In the genomic region with DNA sequence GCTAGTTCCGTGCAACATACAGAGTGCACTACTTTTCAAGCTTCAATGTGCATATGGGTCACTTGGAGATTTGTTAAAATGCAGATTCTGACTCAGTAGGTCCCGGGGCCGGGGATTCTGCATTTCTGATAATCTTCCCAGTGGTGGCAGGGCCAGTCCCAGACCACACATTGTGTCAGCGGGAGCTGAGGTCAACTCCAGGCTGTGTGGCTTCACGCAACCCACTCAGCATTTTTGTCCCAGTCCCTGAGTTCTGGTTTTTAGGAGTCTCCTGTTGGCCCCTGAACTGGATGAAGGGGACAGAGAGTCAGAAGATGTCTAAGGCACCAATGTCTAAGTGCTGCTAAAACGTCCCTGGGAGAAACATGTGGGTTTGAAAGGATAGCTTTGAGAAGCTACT, we compare ENCODE assay signal across 7 cellular contexts. TPM values are rescaled to one million over a fixed set of nuclear protein-coding genes. Genes with fewer than 3 reads are reported as not detected.
"Had no signal": no experiment of that assay in that cellular context is flagged by ENCODE, and none has a peak within 500 bp of the region (broad histone marks: within the 10 kb centered on the region; RNA-seq: fewer than 3 reads in every experiment).

No MANE protein-coding gene starts in this region.

- H3K36me3 Mint-ChIP-seq: IgD-negative memory B cell had no signal

- H3K27ac ChIP-seq: GM23248, HL-60 had no signal

- H2AFZ ChIP-seq: GM23248 had no signal

- H3K9me3 Mint-ChIP-seq: H9 had no signal

- H3K9ac ChIP-seq: GM23248 had no signal

- DNase-seq: GM23248, H9, HCEC 1CT had no signal

- H3K4me3 ChIP-seq: GM23248 had no signal

- H3K4me3 Mint-ChIP-seq: H9, IgD-negative memory B cell had no signal

- H3K27ac Mint-ChIP-seq: H9, IgD-negative memory B cell had no signal

- ATAC-seq: HepG2 had no signal

RNA-seq across cellular contexts. Expression of a gene that starts 49.5 kb away (rescaled TPM):
- total RNA-seq: GM23248, H1, H9 had no signal
- polyA plus RNA-seq: GM23248, H1, IgD-negative memory B cell had no signal
